Comparison of ENCODE assay signal across 20 cellular contexts in genomic region chr3:180250172-180250571, GRCh38.
DNase-seq lines count a peak whose midpoint lies in the region; TF ChIP-seq lines count a peak whose summit lies in the region.
"Had no signal": no experiment of that assay in that cellular context is flagged by ENCODE, and none has a peak within 500 bp of the region (broad histone marks: within the 10 kb centered on the region; RNA-seq: fewer than 3 reads in every experiment).

No MANE protein-coding gene starts in this region.

- no peak overlapping the region for H3K4me3 ChIP-seq in SK-N-SH (ENCODE audit: low read depth in 2 of 2, low read length in 1 of 2)
- H3K4me3 ChIP-seq: esophagus squamous epithelium had no signal

- H3K27me3 Mint-ChIP-seq in HFFc6 (ENCODE audit: insufficient read depth) = no peaks in the 10 kb centered on the region
- H3K27me3 Mint-ChIP-seq: activated B cell treated with CpG ODN at 0.5 μM for 24 hours; activated naive CD8-positive, alpha-beta T cell treated with anti-CD3 and anti-CD28 coated beads, Interleukin-2, amount 50 U/mL, for 24 hours; T-helper 17 cell had no signal

- no peak overlapping the region for H3K4me2 ChIP-seq in SK-N-SH

- no peak overlapping the region for H3K27ac ChIP-seq in SK-N-SH (ENCODE audit: low read depth in 2 of 2, low read length in 1 of 2)
- H3K27ac ChIP-seq: C4-2B, esophagus squamous epithelium had no signal

- H4K20me1 ChIP-seq in SK-N-SH (ENCODE audit: insufficient read depth) = no peaks in the 10 kb centered on the region

- WGBS in SK-N-SH (ENCODE audit: low lambda C conversion rate) = 12% methylated on average over 2 of the region's 2 CpGs

- no peaks in the 10 kb centered on the region for H3K9me3 Mint-ChIP-seq in HFFc6
- H3K9me3 Mint-ChIP-seq: activated B cell treated with CpG ODN at 0.5 μM for 24 hours; activated T-helper 1 cell treated with anti-CD3 and anti-CD28 coated beads, Interleukin-12 subunit alpha, Interleukin-12 subunit beta, Interleukin-2, Interleukin-4 antibody, amounts not matched to agents 30 ng/mL and 10 ng/mL and 1 ng/mL, durations not matched to agents 14 hours and 24 hours and 36 hours had no signal

- H3K4me1 ChIP-seq in SK-N-SH (ENCODE audit: control insufficient read depth in 1 of 2, insufficient read depth in 2 of 2, low read depth in 1 of 2, low read length in 1 of 2) = no peaks in the 10 kb centered on the region
- H3K4me1 ChIP-seq: esophagus squamous epithelium had no signal

- H3K4me3 Mint-ChIP-seq in HFFc6 = peak overlapping the region; percentile 31
- H3K4me3 Mint-ChIP-seq: activated B cell treated with CpG ODN at 0.5 μM for 24 hours; activated naive CD8-positive, alpha-beta T cell treated with anti-CD3 and anti-CD28 coated beads, Interleukin-2, amount 50 U/mL, for 24 hours; activated T-helper 1 cell treated with anti-CD3 and anti-CD28 coated beads, Interleukin-12 subunit alpha, Interleukin-12 subunit beta, Interleukin-2, Interleukin-4 antibody, amounts not matched to agents 30 ng/mL and 10 ng/mL and 1 ng/mL, durations not matched to agents 14 hours and 24 hours and 36 hours; stimulated activated memory B cell treated with anti-CD40 and anti-IgM and Interleukin-4, amounts not matched to agents 10 μg/mL and 1 μg/mL and 100 μg/mL, for 72 hours; T-helper 17 cell had no signal

- peaks cover 48% of the 10 kb centered on the region for H3K4me1 Mint-ChIP-seq in HFFc6 (ENCODE audit: low read depth)
- H3K4me1 Mint-ChIP-seq: activated B cell treated with CpG ODN at 0.5 μM for 24 hours; activated naive CD8-positive, alpha-beta T cell treated with anti-CD3 and anti-CD28 coated beads, Interleukin-2, amount 50 U/mL, for 24 hours; stimulated activated memory B cell treated with anti-CD40 and anti-IgM and Interleukin-4, amounts not matched to agents 10 μg/mL and 1 μg/mL and 100 μg/mL, for 72 hours; T-helper 17 cell had no signal

- no peaks in the 10 kb centered on the region for H3K9me2 ChIP-seq in SK-N-SH

- no peaks in the 10 kb centered on the region; the same call in none of the 2 replicates for H3K36me3 Mint-ChIP-seq in HFFc6 (ENCODE audit: low read depth)
- H3K36me3 Mint-ChIP-seq: stimulated activated memory B cell treated with anti-CD40 and anti-IgM and Interleukin-4, amounts not matched to agents 10 μg/mL and 1 μg/mL and 100 μg/mL, for 72 hours had no signal

- no peak overlapping the region for H3K9ac ChIP-seq in SK-N-SH

- CTCF ChIA-PET in SK-N-SH (lab: Yijun Ruan, JAX) = no interaction called here

- DNase-seq in NCI-H2029 (lab: John Stamatoyannopoulos, UW) (peak; percentile 17), NCI-H2029 treated with DMSO at 0.1 percent for 48 hours (lab: John Stamatoyannopoulos, UW) (no peak), HFFc6 (peak; percentile 85), SK-N-SH (no peak), kidney tubule cell (ENCODE audit: low spot score) (peak; percentile 60), hypothalamus (lab: John Stamatoyannopoulos, UW) (no peak), middle frontal gyrus (ENCODE audit: extremely low spot score, low spot score) (no peak), NOMO-1 treated with DMSO at 0.1 percent for 48 hours (lab: John Stamatoyannopoulos, UW; ENCODE audit: unreplicated experiment) (no peak)
- DNase-seq: activated B cell treated with CpG ODN at 0.5 μM for 24 hours; activated naive CD8-positive, alpha-beta T cell treated with anti-CD3 and anti-CD28 coated beads, Interleukin-2, amount 50 U/mL, for 24 hours; caudate nucleus; esophagus squamous epithelium; kidney glomerular epithelial cell; NK-92 treated with Interleukin-12 subunit alpha and Interleukin-12 subunit beta, amount 100 ng/mL, for 24 hours; SHP77 treated with DMSO at 0.1 percent for 48 hours; T-helper 17 cell; trophoblast cell had no signal

- no peaks in the 10 kb centered on the region for H3K9me3 ChIP-seq in SK-N-SH
- H3K9me3 ChIP-seq: esophagus squamous epithelium had no signal

- TF ChIP-seq CTCF in HFFc6 (IDR thresholded peaks at IDR 0.05) (no peak), SK-N-SH (IDR thresholded peaks at IDR 0.05) (no peak)

- no peaks in the 10 kb centered on the region for H3F3A ChIP-seq in SK-N-SH (replicated peaks; ENCODE audit: insufficient read depth)

- peak overlapping the region; percentile 50 for H3K27ac Mint-ChIP-seq in HFFc6
- H3K27ac Mint-ChIP-seq: activated B cell treated with CpG ODN at 0.5 μM for 24 hours; activated naive CD8-positive, alpha-beta T cell treated with anti-CD3 and anti-CD28 coated beads, Interleukin-2, amount 50 U/mL, for 24 hours; activated T-helper 1 cell treated with anti-CD3 and anti-CD28 coated beads, Interleukin-12 subunit alpha, Interleukin-12 subunit beta, Interleukin-2, Interleukin-4 antibody, amounts not matched to agents 30 ng/mL and 10 ng/mL and 1 ng/mL, durations not matched to agents 14 hours and 24 hours and 36 hours; stimulated activated memory B cell treated with anti-CD40 and anti-IgM and Interleukin-4, amounts not matched to agents 10 μg/mL and 1 μg/mL and 100 μg/mL, for 72 hours; T-helper 17 cell had no signal

- no peak for TF ChIP-seq EP300 in SK-N-SH (IDR thresholded peaks at IDR 0.05; ENCODE audit: borderline replicate concordance in 1 of 2, low read depth in 1 of 2, low read length in 1 of 2)

- no peaks in the 10 kb centered on the region for H3K79me2 ChIP-seq in SK-N-SH (ENCODE audit: insufficient read depth)

- no peaks in the 10 kb centered on the region for H3K27me3 ChIP-seq in SK-N-SH (ENCODE audit: insufficient read depth)
- H3K27me3 ChIP-seq: esophagus squamous epithelium had no signal

- POLR2A ChIA-PET in SK-N-SH (lab: Yijun Ruan, JAX) = no interaction called here

- TF ChIP-seq RAD21 in SK-N-SH (IDR thresholded peaks at IDR 0.05; ENCODE audit: low read length) = no peak

- H2AFZ ChIP-seq in SK-N-SH (ENCODE audit: low read depth) = no peak overlapping the region

- H3K36me3 ChIP-seq in SK-N-SH (replicated peaks in 1 of 2; ENCODE audit: control insufficient read depth in 1 of 2, insufficient read depth in 2 of 2, low read length in 1 of 2) = no peaks in the 10 kb centered on the region
- H3K36me3 ChIP-seq: esophagus squamous epithelium had no signal

TF ChIP-seq in SK-N-SH, 30 proteins besides CTCF, POLR2A, EP300 and RAD21:
- peak; percentile 15; the same call in 1 of the 2 replicates for TF ChIP-seq JUND (IDR thresholded peaks at IDR 0.05)
- TF ChIP-seq NFIC (IDR thresholded peaks at IDR 0.05; ENCODE audit: borderline replicate concordance) = peak; percentile 20; the same call in 1 of the 2 replicates
- TF ChIP-seq TCF12 (IDR thresholded peaks at IDR 0.05) = peak; percentile 48
- no peak for TF ChIP-seq USF2 (IDR thresholded peaks at IDR 0.05; ENCODE audit: borderline replicate concordance, low read depth, low read length)
- no peak for TF ChIP-seq FOXJ3 (CRISPR knock-in tag; IDR thresholded peaks at IDR 0.05)
- TF ChIP-seq FOSL2 (IDR thresholded peaks at IDR 0.05; ENCODE audit: borderline replicate concordance, low read depth) = peak; percentile 50; the same call in 1 of the 2 replicates

Comparison
In these comparisons a context has a peak if more than half of its experiments do, and no peak if none do; other contexts are left out.
1. DNase-seq: peak in NCI-H2029 (single experiment), HFFc6 (single experiment) and kidney tubule cell (single experiment); none in NCI-H2029 treated with DMSO at 0.1 percent for 48 hours (single experiment), SK-N-SH (single experiment), hypothalamus (0 of 51), middle frontal gyrus (single experiment) and NOMO-1 treated with DMSO at 0.1 percent for 48 hours (single experiment).